ENCODE assay signal across 1 cellular context in genomic region chr3:31531992-31532586, GRCh38.
TF ChIP-seq lines count a peak whose summit lies in the region.

No MANE protein-coding gene starts in this region.

TF ChIP-seq in H1, 55 proteins besides CTCF, POLR2A, EP300 and RAD21:
- peak; percentile 44 for TF ChIP-seq KDM4A (IDR thresholded peaks at IDR 0.05; ENCODE audit: low read depth, low read length, severe bottlenecking)
- TF ChIP-seq EGR1 (IDR thresholded peaks at IDR 0.05; ENCODE audit: borderline replicate concordance, low read depth, low read length), result no peak
- peak; percentile 84 for TF ChIP-seq TBP (IDR thresholded peaks at IDR 0.05; ENCODE audit: low read depth, low read length)
- no peak for TF ChIP-seq YY1 (IDR thresholded peaks at IDR 0.05; ENCODE audit: low read depth, low read length)
- TF ChIP-seq ASH2L (IDR thresholded peaks at IDR 0.05; ENCODE audit: low read length), result peak; percentile 95
- TF ChIP-seq JUN (IDR thresholded peaks at IDR 0.05; ENCODE audit: low read depth, low read length), result no peak
- TF ChIP-seq CHD2 (IDR thresholded peaks at IDR 0.05; ENCODE audit: low read length), result peak; percentile 42; the same call in 1 of the 2 replicates
- TF ChIP-seq, protein P1, sequence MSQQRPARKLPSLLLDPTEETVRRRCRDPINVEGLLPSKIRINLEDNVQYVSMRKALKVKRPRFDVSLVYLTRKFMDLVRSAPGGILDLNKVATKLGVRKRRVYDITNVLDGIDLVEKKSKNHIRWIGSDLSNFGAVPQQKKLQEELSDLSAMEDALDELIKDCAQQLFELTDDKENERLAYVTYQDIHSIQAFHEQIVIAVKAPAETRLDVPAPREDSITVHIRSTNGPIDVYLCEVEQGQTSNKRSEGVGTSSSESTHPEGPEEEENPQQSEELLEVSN (IDR thresholded peaks at IDR 0.05), result peak; percentile 84
- TF ChIP-seq HDAC2 (IDR thresholded peaks at IDR 0.05; ENCODE audit: borderline replicate concordance in 1 of 2, low read depth in 2 of 2, low read length in 2 of 2), result peak in 1 of 2 experiments; percentile 22; a peak in 1 of 4 replicates
- TF ChIP-seq POLR2AphosphoS5 (IDR thresholded peaks at IDR 0.05; ENCODE audit: low read depth, low read length), result peak; percentile 95
- TF ChIP-seq RXRA (IDR thresholded peaks at IDR 0.05; ENCODE audit: insufficient read depth, low read depth, low read length), result no peak
- TF ChIP-seq SIN3A (conservative IDR thresholded peaks at IDR 0.05 in 1 of 2, IDR thresholded peaks at IDR 0.05 in 1 of 2; ENCODE audit: low read depth in 1 of 2, low read length in 2 of 2), result 0 out of 4 replicates have a peak, but pooled peaks of 1 of the 2 experiments have one; percentile 65
- peak; percentile 76 for TF ChIP-seq RBBP5 (IDR thresholded peaks at IDR 0.05; ENCODE audit: borderline replicate concordance, low read depth, low read length)
- TF ChIP-seq, protein P2, sequence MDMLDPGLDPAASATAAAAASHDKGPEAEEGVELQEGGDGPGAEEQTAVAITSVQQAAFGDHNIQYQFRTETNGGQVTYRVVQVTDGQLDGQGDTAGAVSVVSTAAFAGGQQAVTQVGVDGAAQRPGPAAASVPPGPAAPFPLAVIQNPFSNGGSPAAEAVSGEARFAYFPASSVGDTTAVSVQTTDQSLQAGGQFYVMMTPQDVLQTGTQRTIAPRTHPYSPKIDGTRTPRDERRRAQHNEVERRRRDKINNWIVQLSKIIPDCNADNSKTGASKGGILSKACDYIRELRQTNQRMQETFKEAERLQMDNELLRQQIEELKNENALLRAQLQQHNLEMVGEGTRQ (IDR thresholded peaks at IDR 0.05; ENCODE audit: low read length), result peak; percentile 82
- TF ChIP-seq TAF1 (IDR thresholded peaks at IDR 0.05; ENCODE audit: low read depth, low read length), result peak; percentile 93
- no peak for TF ChIP-seq ZNF274 (IDR thresholded peaks at IDR 0.05; ENCODE audit: borderline replicate concordance, extremely low read depth, low read length)
- TF ChIP-seq CHD1 (IDR thresholded peaks at IDR 0.05; ENCODE audit: low read depth, low read length), result no peak
- TF ChIP-seq CREB1 (IDR thresholded peaks at IDR 0.05), result peak; percentile 67
- peak; percentile 97 for TF ChIP-seq PHF8 (conservative IDR thresholded peaks at IDR 0.05; ENCODE audit: low read depth, low read length)
- TF ChIP-seq, protein P3, sequence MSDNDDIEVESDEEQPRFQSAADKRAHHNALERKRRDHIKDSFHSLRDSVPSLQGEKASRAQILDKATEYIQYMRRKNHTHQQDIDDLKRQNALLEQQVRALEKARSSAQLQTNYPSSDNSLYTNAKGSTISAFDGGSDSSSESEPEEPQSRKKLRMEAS (IDR thresholded peaks at IDR 0.05), result peak; percentile 89
- peak; percentile 58 for TF ChIP-seq ATF2 (IDR thresholded peaks at IDR 0.05; ENCODE audit: low read length)
- peak; percentile 48 for TF ChIP-seq SP2 (IDR thresholded peaks at IDR 0.05; ENCODE audit: low read length)
- no peak for TF ChIP-seq SUZ12 (IDR thresholded peaks at IDR 0.05; ENCODE audit: low read length)
- TF ChIP-seq SP1 (IDR thresholded peaks at IDR 0.05; ENCODE audit: low read depth, low read length), result peak; percentile 90
